Comparison of ENCODE assay signal across 8 cellular contexts in genomic region chr10:49518982-49519578, GRCh38. TPM values are rescaled to one million over a fixed set of nuclear protein-coding genes. Genes with fewer than 3 reads are reported as not detected.
DNase-seq lines count a peak whose midpoint lies in the region; ATAC-seq and TF ChIP-seq lines count a peak whose summit lies in the region.

No MANE protein-coding gene starts in this region.

- intact Hi-C loops in lower lobe of right lung (cut with DNase I) = no loop called here
- intact Hi-C loops in vagina (cut with DNase I) = loop anchor here (10.0 kb wide), 1 partner anchor 534 kb away; no protein-coding TSS in a partner anchor

- H3K27ac ChIP-seq in Peyer's patch (no peak overlapping the region), lower lobe of right lung (no peak overlapping the region), vagina (no peak overlapping the region)

- TF ChIP-seq POLR2A in Peyer's patch (IDR thresholded peaks at IDR 0.05) (no peak), vagina (IDR thresholded peaks at IDR 0.05) (no peak)

- no peaks in the 10 kb centered on the region for H3K4me1 ChIP-seq in Peyer's patch
- H3K4me1 ChIP-seq in lower lobe of right lung = no peaks in the 10 kb centered on the region
- no peaks in the 10 kb centered on the region for H3K4me1 ChIP-seq in vagina

- H3K36me3 ChIP-seq in Peyer's patch (peaks cover 0 to 42% (median 0%) of the 10 kb centered on the region in 3 donors), lower lobe of right lung (peaks cover 60% of the 10 kb centered on the region), vagina (peaks cover 0 to 18% of the 10 kb centered on the region in 2 donors)

- TF ChIP-seq CTCF in Peyer's patch (IDR thresholded peaks at IDR 0.05) (peak; percentile 26 to 73 (median 58)), lower lobe of right lung (IDR thresholded peaks at IDR 0.05) (peak; percentile 58), vagina (IDR thresholded peaks at IDR 0.05) (peak; percentile 33 to 64 (median 37))

- H3K4me3 ChIP-seq in Peyer's patch (no peak overlapping the region), lower lobe of right lung (no peak overlapping the region), vagina (no peak overlapping the region)

- peak; percentile 35 for DNase-seq in activated CD4-positive, alpha-beta T cell treated with anti-CD3 and anti-CD28 coated beads for 48 hours
- no peak for DNase-seq in activated CD4-positive, alpha-beta T cell treated with anti-CD3 and anti-CD28 coated beads, Interleukin-2, amount 50 U/mL, for 4 hours
- DNase-seq in Peyer's patch = no peak
- peak; percentile 33 for DNase-seq in dedifferentiated amniotic fluid mesenchymal stem cell (ENCODE audit: extremely low spot score)
- no peak for DNase-seq in lower lobe of right lung
- DNase-seq in vagina (ENCODE audit: extremely low spot score in 2 of 2) = no peak

- H3K9me3 ChIP-seq in Peyer's patch = no peaks in the 10 kb centered on the region
- H3K9me3 ChIP-seq in lower lobe of right lung = no peaks in the 10 kb centered on the region
- H3K9me3 ChIP-seq in vagina = no peaks in the 10 kb centered on the region

- ATAC-seq in HG02678 (IDR thresholded peaks at IDR 0.05; ENCODE audit: unreplicated experiment) = peak; percentile 58
- ATAC-seq in lower lobe of right lung = peak; percentile 74 to 75
- ATAC-seq in GM18861 (IDR thresholded peaks at IDR 0.05; ENCODE audit: unreplicated experiment) = no peak

- H3K27me3 ChIP-seq in Peyer's patch (no peaks in the 10 kb centered on the region), lower lobe of right lung (ENCODE audit: low read depth) (no peaks in the 10 kb centered on the region), vagina (no peaks in the 10 kb centered on the region)

RNA-seq across cellular contexts. Expression of gene ERCC6, which starts 19.8 kb away (rescaled TPM):
- total RNA-seq in Peyer's patch (10 to 100 TPM; 17.9 to 33.0 (median 26.5) TPM), lower lobe of right lung (23.5 TPM), vagina (15.2 TPM)

Comparison
In these comparisons a context has a peak if more than half of its experiments do, and no peak if none do; other contexts are left out.
1. DNase-seq: peak in activated CD4-positive, alpha-beta T cell treated with anti-CD3 and anti-CD28 coated beads for 48 hours (single experiment) and dedifferentiated amniotic fluid mesenchymal stem cell (single experiment); none in activated CD4-positive, alpha-beta T cell treated with anti-CD3 and anti-CD28 coated beads, Interleukin-2, amount 50 U/mL, for 4 hours (0 of 2), Peyer's patch (0 of 3), lower lobe of right lung (single experiment) and vagina (0 of 2).
2. Peak in every context shown above with its lines, with median percentiles within 50 percentile points of each other: CTCF ChIP-seq.